In genomic region chr1:203799157-203799556, GRCh38 we compare ENCODE assay signal across 23 cellular contexts. TPM values are rescaled to one million over a fixed set of nuclear protein-coding genes. Genes with fewer than 3 reads are reported as not detected.
DNase-seq lines count a peak whose midpoint lies in the region; ATAC-seq and TF ChIP-seq lines count a peak whose summit lies in the region.
"Had no signal": no experiment of that assay in that cellular context is flagged by ENCODE, and none has a peak within 500 bp of the region (broad histone marks: within the 10 kb centered on the region; RNA-seq: fewer than 3 reads in every experiment).

No MANE protein-coding gene starts in this region.

- peak overlapping the region in 6 of 8 donors; percentile 9 to 64 (median 50) for H3K27ac Mint-ChIP-seq in CD8-positive, alpha-beta memory T cell
- peak overlapping the region; percentile 36; the same call in 1 of the 2 replicates for H3K27ac Mint-ChIP-seq in HFFc6
- H3K27ac Mint-ChIP-seq: activated B cell treated with CpG ODN at 0.5 μM for 24 hours; stimulated activated memory B cell treated with anti-CD40 and anti-IgM and Interleukin-4, amounts not matched to agents 10 μg/mL and 1 μg/mL and 100 μg/mL, for 72 hours had no signal

- no peak overlapping the region for H3K4me3 ChIP-seq in CD8-positive, alpha-beta memory T cell (ENCODE audit: low read length)
- H3K4me3 ChIP-seq in coronary artery = peak overlapping the region; percentile 25
- peak overlapping the region; percentile 20 for H3K4me3 ChIP-seq in psoas muscle
- H3K4me3 ChIP-seq: lung, skin epidermis had no signal

- intact Hi-C loops in psoas muscle (cut with DNase I) = no loop called here

- WGBS in psoas muscle, 3 donors = 34 to 49% (median 40%) methylated on average over 4 of the region's 4 CpGs

- H3K27me3 ChIP-seq in CD8-positive, alpha-beta memory T cell (ENCODE audit: insufficient read depth, low read length, poor library complexity, severe bottlenecking) = no peaks in the 10 kb centered on the region
- H3K27me3 ChIP-seq in psoas muscle (ENCODE audit: insufficient read depth in 3 of 3, low read length in 2 of 3) = no peaks in the 10 kb centered on the region
- H3K27me3 ChIP-seq: neutrophil had no signal

- H3K9me3 ChIP-seq in CD8-positive, alpha-beta memory T cell (ENCODE audit: low read length) = no peaks in the 10 kb centered on the region
- H3K9me3 ChIP-seq in psoas muscle = no peaks in the 10 kb centered on the region
- H3K9me3 ChIP-seq: neutrophil had no signal

- CTCF ChIA-PET in CD8-positive, alpha-beta memory T cell (lab: Charles Lee) = no interaction called here

- no peak for ATAC-seq in psoas muscle
- ATAC-seq: stimulated activated memory B cell treated with anti-CD40 and anti-IgM and Interleukin-4, amounts not matched to agents 10 μg/mL and 1 μg/mL and 100 μg/mL, for 72 hours had no signal

- POLR2A ChIA-PET in CD8-positive, alpha-beta memory T cell (lab: Charles Lee) = no interaction called here

- H3K27me3 Mint-ChIP-seq in CD8-positive, alpha-beta memory T cell = no peaks in the 10 kb centered on the region
- H3K27me3 Mint-ChIP-seq in HFFc6 (ENCODE audit: insufficient read depth) = peaks cover 5% of the 10 kb centered on the region; the same call in 1 of the 2 replicates
- H3K27me3 Mint-ChIP-seq: activated B cell treated with CpG ODN at 0.5 μM for 24 hours; activated CD4-positive, alpha-beta memory T cell treated with anti-CD3 and anti-CD28 coated beads for 36 hours; stimulated activated memory B cell treated with anti-CD40 and anti-IgM and Interleukin-4, amounts not matched to agents 10 μg/mL and 1 μg/mL and 100 μg/mL, for 72 hours had no signal

- H3K4me1 ChIP-seq in CD8-positive, alpha-beta memory T cell (ENCODE audit: insufficient read depth, low read length) = peaks cover 60% of the 10 kb centered on the region
- peaks cover 71% of the 10 kb centered on the region for H3K4me1 ChIP-seq in psoas muscle

- peak overlapping the region in 3 of 7 donors; percentile 2 to 48 (median 8) for H3K4me3 Mint-ChIP-seq in CD8-positive, alpha-beta memory T cell
- peak overlapping the region; percentile 5; the same call in 1 of the 2 replicates for H3K4me3 Mint-ChIP-seq in HFFc6
- H3K4me3 Mint-ChIP-seq: activated B cell treated with CpG ODN at 0.5 μM for 24 hours; activated CD4-positive, alpha-beta memory T cell treated with anti-CD3 and anti-CD28 coated beads for 36 hours; stimulated activated memory B cell treated with anti-CD40 and anti-IgM and Interleukin-4, amounts not matched to agents 10 μg/mL and 1 μg/mL and 100 μg/mL, for 72 hours had no signal

- H3K27ac ChIP-seq in CD8-positive, alpha-beta memory T cell (ENCODE audit: low read depth, low read length) = no peak overlapping the region
- H3K27ac ChIP-seq in coronary artery = no peak overlapping the region
- peak overlapping the region; percentile 98 for H3K27ac ChIP-seq in psoas muscle
- H3K27ac ChIP-seq: neutrophil had no signal

- peaks cover 10% of the 10 kb centered on the region for H3K36me3 ChIP-seq in CD8-positive, alpha-beta memory T cell (ENCODE audit: insufficient read depth, low read length)
- peaks cover 3 to 20% of the 10 kb centered on the region in 2 donors for H3K36me3 ChIP-seq in psoas muscle (ENCODE audit: insufficient read depth in 1 of 2, low read depth in 1 of 2)

- peaks cover 77 to 90% (median 89%) of the 10 kb centered on the region in 3 donors for H3K4me1 Mint-ChIP-seq in CD8-positive, alpha-beta memory T cell
- H3K4me1 Mint-ChIP-seq in HFFc6 (ENCODE audit: low read depth) = peaks cover 59% of the 10 kb centered on the region

- DNase-seq in CD8-positive, alpha-beta memory T cell = no peak
- no peak for DNase-seq in HFFc6
- DNase-seq in coronary artery (ENCODE audit: low spot score) = no peak
- no peak for DNase-seq in psoas muscle
- no peak for DNase-seq in cortex of kidney (lab: John Stamatoyannopoulos, UW)
- DNase-seq in foreskin melanocyte = no peak
- no peak for DNase-seq in SHP77 (lab: John Stamatoyannopoulos, UW)
- DNase-seq: activated B cell treated with CpG ODN at 0.5 μM for 24 hours; activated CD4-positive, alpha-beta memory T cell treated with anti-CD3 and anti-CD28 coated beads for 36 hours; activated gamma-delta T cell; AML-193; amniotic stem cell; COR-L47; DMS79 treated with DMSO at 0.1 percent for 48 hours; MV-4-11; NCI-H2171 treated with DMSO at 0.1 percent for 48 hours; NCI-H526; T-helper 9 cell had no signal

- H3K9me3 Mint-ChIP-seq in CD8-positive, alpha-beta memory T cell = no peaks in the 10 kb centered on the region
- no peaks in the 10 kb centered on the region for H3K9me3 Mint-ChIP-seq in HFFc6
- H3K9me3 Mint-ChIP-seq: activated B cell treated with CpG ODN at 0.5 μM for 24 hours; activated CD4-positive, alpha-beta memory T cell treated with anti-CD3 and anti-CD28 coated beads for 36 hours; stimulated activated memory B cell treated with anti-CD40 and anti-IgM and Interleukin-4, amounts not matched to agents 10 μg/mL and 1 μg/mL and 100 μg/mL, for 72 hours had no signal

- TF ChIP-seq CTCF in HFFc6 (IDR thresholded peaks at IDR 0.05) = no peak
- TF ChIP-seq CTCF in coronary artery (IDR thresholded peaks at IDR 0.05) = no peak
- no peak for TF ChIP-seq CTCF in psoas muscle (IDR thresholded peaks at IDR 0.05)

- H3K36me3 Mint-ChIP-seq in CD8-positive, alpha-beta memory T cell = peaks cover 6 to 58% (median 13%) of the 10 kb centered on the region in 3 donors
- peaks cover 50% of the 10 kb centered on the region for H3K36me3 Mint-ChIP-seq in HFFc6 (ENCODE audit: low read depth)

RNA-seq across cellular contexts. Expression of gene ZBED6, which starts 3.7 kb away (rescaled TPM):
- 10 to 100 TPM; 13.5 to 13.8 TPM for total RNA-seq in CD8-positive, alpha-beta memory T cell
- polyA plus RNA-seq in CD8-positive, alpha-beta memory T cell = 0.25 TPM
- 10 to 100 TPM; 25.9 to 35.2 (median 30.5) TPM for total RNA-seq in HFFc6 (2021; fragmentation: NEBNext Ultra II Directional; extraction: Animal tissue kit (Norgen Biotek cat#: 25700))
- 10 to 100 TPM; 20.9 to 39.1 (median 26.7) TPM for total RNA-seq in psoas muscle
- 1 to 10 TPM in 2 of 3 donors, under 1 TPM in 1; 0.46 to 8.0 (median 1.0) TPM for polyA plus RNA-seq in psoas muscle

RNA-seq across cellular contexts. Expression of gene ZC3H11A, which starts 3.7 kb away (rescaled TPM):
- 10 to 100 TPM; 87.2 to 92.0 TPM for total RNA-seq in CD8-positive, alpha-beta memory T cell
- polyA plus RNA-seq in CD8-positive, alpha-beta memory T cell = 46.0 TPM
- 10 to 100 TPM; 53.7 to 66.3 (median 59.2) TPM for total RNA-seq in HFFc6 (2021; fragmentation: NEBNext Ultra II Directional; extraction: Animal tissue kit (Norgen Biotek cat#: 25700))
- total RNA-seq in psoas muscle = 10 to 100 TPM; 45.4 to 79.9 (median 49.7) TPM
- polyA plus RNA-seq in psoas muscle = 10 to 100 TPM; 33.5 to 77.1 (median 41.2) TPM

RNA-seq across cellular contexts. Expression of gene LAX1, which starts 34.2 kb away (rescaled TPM):
- 10 to 100 TPM; 32.2 to 32.4 TPM for total RNA-seq in CD8-positive, alpha-beta memory T cell
- 47.1 TPM for polyA plus RNA-seq in CD8-positive, alpha-beta memory T cell
- total RNA-seq in HFFc6 (2021; fragmentation: NEBNext Ultra II Directional; extraction: Animal tissue kit (Norgen Biotek cat#: 25700)) = not detected
- under 1 TPM; 0.10 to 0.17 (median 0.13) TPM for total RNA-seq in psoas muscle
- under 1 TPM in 2 of 3 donors, not detected in 1; 0.04 to 0.06 TPM for polyA plus RNA-seq in psoas muscle
- total RNA-seq: H4 had no signal

Comparison
In these comparisons a context has a peak if more than half of its experiments do, and no peak if none do; other contexts are left out.
1. RNA of gene LAX1, which starts 34.2 kb away (total RNA-seq): 32.2 to 32.4 TPM in CD8-positive, alpha-beta memory T cell; 0.10 to 0.17 TPM in psoas muscle and not detected in HFFc6; every median in the first group is over 10 times any median in the second.